Comparison of ENCODE assay signal across 1 cellular context in genomic region chr3:121855555-121855954, GRCh38.
TF ChIP-seq lines count a peak whose summit lies in the region.

No MANE protein-coding gene starts in this region.

TF ChIP-seq in HEK293T, 16 proteins besides CTCF, POLR2A, EP300 and RAD21:
- no peak for TF ChIP-seq NFRKB (IDR thresholded peaks at IDR 0.05)
- TF ChIP-seq PKNOX1 (IDR thresholded peaks at IDR 0.05), result no peak
- no peak for TF ChIP-seq CTBP1 (IDR thresholded peaks at IDR 0.05; ENCODE audit: borderline replicate concordance)
- TF ChIP-seq BHLHE40 (IDR thresholded peaks at IDR 0.05; ENCODE audit: borderline replicate concordance), result no peak
- no peak for TF ChIP-seq ZNF384 (IDR thresholded peaks at IDR 0.05)
- TF ChIP-seq L3MBTL2 (conservative IDR thresholded peaks at IDR 0.05), result no peak
- TF ChIP-seq TARDBP (IDR thresholded peaks at IDR 0.05), result no peak
- no peak for TF ChIP-seq ELF4 (IDR thresholded peaks at IDR 0.05)
- no peak for TF ChIP-seq HDGF (IDR thresholded peaks at IDR 0.05; ENCODE audit: borderline replicate concordance)
- no peak for TF ChIP-seq FOXM1 (IDR thresholded peaks at IDR 0.05; ENCODE audit: borderline replicate concordance)
- no peak for TF ChIP-seq FOXK2 (IDR thresholded peaks at IDR 0.05)
- no peak for TF ChIP-seq ARNT (IDR thresholded peaks at IDR 0.05)
TF ChIP-seq in HEK293T: peak in this region for 0.
